17 cellular contexts compared by ENCODE assay signal in genomic region chr15:100914876-100915275, GRCh38. TPM values are rescaled to one million over a fixed set of nuclear protein-coding genes. Genes with fewer than 3 reads are reported as not detected.
DNase-seq lines count a peak whose midpoint lies in the region; ATAC-seq, FAIRE-seq and TF ChIP-seq lines count a peak whose summit lies in the region.
"Had no signal": no experiment of that assay in that cellular context is flagged by ENCODE, and none has a peak within 500 bp of the region (broad histone marks: within the 10 kb centered on the region; RNA-seq: fewer than 3 reads in every experiment).

No MANE protein-coding gene starts in this region.

- intact Hi-C loops in A673 (cut with micrococcal nuclease; ENCODE audit: unreplicated experiment): loop anchor here (5.0 to 10.0 kb wide), 2 partner anchors 288 to 340 kb away; partner anchors contain the start of gene CHSY1
- intact Hi-C loops in sigmoid colon (cut with DNase I): loop anchor here (5.0 kb wide), 1 partner anchor 288 kb away; no protein-coding TSS in a partner anchor

- H3K4me3 ChIP-seq in A673 (ENCODE audit: low read depth, low read length, poor library complexity, severe bottlenecking) (no peak overlapping the region), HFF-Myc (replicated peaks; ENCODE audit: low read depth, low read length) (no peak overlapping the region), bronchial epithelial cell (ENCODE audit: low read depth, low read length) (no peak overlapping the region), sigmoid colon (no peak overlapping the region)
- H3K4me3 ChIP-seq: spleen, tibial artery had no signal

- POLR2A ChIA-PET in A673 (lab: Charles Lee; ENCODE audit: low non-redundant PET): no interaction called here

- no TSS peak for BruUV-seq in A673 (replicated peaks; lab: Mats Ljungman, UMichigan)

- peaks cover 4% of the 10 kb centered on the region for H3K9me3 ChIP-seq in A673 (ENCODE audit: low read depth, low read length, poor library complexity, severe bottlenecking)
- H3K9me3 ChIP-seq in sigmoid colon: no peaks in the 10 kb centered on the region
- H3K9me3 ChIP-seq: tibial artery had no signal

- FAIRE-seq in bronchial epithelial cell (lab: Jason Lieb, UNC): no peak
- FAIRE-seq: colon, frontal cortex, RCC 7860 had no signal

- ATAC-seq in HG02798 (IDR thresholded peaks at IDR 0.05; ENCODE audit: poor library complexity, unreplicated experiment): no peak
- no peak for ATAC-seq in HG02970 (IDR thresholded peaks at IDR 0.05; ENCODE audit: low FRiP score, unreplicated experiment)
- ATAC-seq: left cardiac atrium had no signal

- H3K27ac ChIP-seq in A673 (ENCODE audit: low read depth, low read length, poor library complexity, severe bottlenecking) (no peak overlapping the region), sigmoid colon (no peak overlapping the region)
- H3K27ac ChIP-seq: spleen, tibial artery had no signal

- H3K27me3 ChIP-seq in A673 (replicated peaks; ENCODE audit: insufficient read depth, low read depth, low read length, poor library complexity) (peaks cover 14% of the 10 kb centered on the region), bronchial epithelial cell (ENCODE audit: control insufficient read depth, insufficient read depth, low read length) (no peaks in the 10 kb centered on the region), sigmoid colon (no peaks in the 10 kb centered on the region)

- peak; percentile 33 for TF ChIP-seq CTCF in A673 (conservative IDR thresholded peaks at IDR 0.05; ENCODE audit: low read depth, low read length)
- peak; percentile 23 for TF ChIP-seq CTCF in HFF-Myc (IDR thresholded peaks at IDR 0.05; ENCODE audit: low read depth, low read length, missing control alignments)
- peak; percentile 42 for TF ChIP-seq CTCF in bronchial epithelial cell (IDR thresholded peaks at IDR 0.05; ENCODE audit: insufficient read depth, low read length, severe bottlenecking)
- TF ChIP-seq CTCF in GM10266 (IDR thresholded peaks at IDR 0.05; ENCODE audit: control insufficient read depth, insufficient read depth, low read depth, missing control alignments): no peak
- no peak for TF ChIP-seq CTCF in sigmoid colon (IDR thresholded peaks at IDR 0.05)

- no peak for TF ChIP-seq EP300 in sigmoid colon (IDR thresholded peaks at IDR 0.05)

- TF ChIP-seq POLR2A in sigmoid colon (IDR thresholded peaks at IDR 0.05): no peak

- CTCF ChIA-PET in A673 (lab: Charles Lee): no interaction called here

- H3K36me3 ChIP-seq in A673 (ENCODE audit: insufficient read depth, low read length, poor library complexity, severe bottlenecking): no peaks in the 10 kb centered on the region
- peaks cover 9% of the 10 kb centered on the region for H3K36me3 ChIP-seq in bronchial epithelial cell (ENCODE audit: control insufficient read depth, insufficient read depth, low read length)
- no peaks in the 10 kb centered on the region for H3K36me3 ChIP-seq in sigmoid colon
- H3K36me3 ChIP-seq: spleen had no signal

- 79 to 84% methylated on average over 6 of the region's 6 CpGs for WGBS in sigmoid colon, 2 donors

- H3K4me1 ChIP-seq in A673 (ENCODE audit: insufficient read depth, low read length, poor library complexity, severe bottlenecking) (no peaks in the 10 kb centered on the region), sigmoid colon (peaks cover 0 to 21% (median 14%) of the 10 kb centered on the region in 4 donors)

- no peak for DNase-seq in A673 (ENCODE audit: low spot score)
- DNase-seq in HFF-Myc (ENCODE audit: extremely low read depth, low read depth): no peak
- DNase-seq in bronchial epithelial cell (ENCODE audit: low read depth): peak; percentile 69
- peak; percentile 37 for DNase-seq in kidney tubule cell (ENCODE audit: low spot score)
- no peak for DNase-seq in GM10266 (ENCODE audit: extremely low spot score)
- DNase-seq in sigmoid colon: no peak
- DNase-seq: activated naive CD4-positive, alpha-beta T cell; AML-193; GDM1; left cardiac atrium; spleen had no signal

RNA-seq across cellular contexts. Expression of gene LRRK1, which starts 4.3 kb away (rescaled TPM):
- 7.7 TPM in 2 replicates for total RNA-seq in A673 (2021)
- total RNA-seq in bronchial epithelial cell: 4.2 TPM in 2 replicates
- total RNA-seq in sigmoid colon: 10 to 100 TPM in 2 of 4 donors, 1 to 10 TPM in 2; 7.1 to 27.4 (median 9.2) TPM
- polyA plus RNA-seq in sigmoid colon: 10 to 100 TPM in 2 of 3 donors, 1 to 10 TPM in 1; 9.6 to 22.6 (median 10.2) TPM

RNA-seq across cellular contexts. Expression of gene ALDH1A3, which starts 35.2 kb away (rescaled TPM):
- total RNA-seq in A673 (2021): 0.19 and 0.50 TPM in 2 replicates
- 217 and 666 TPM in 2 replicates for total RNA-seq in bronchial epithelial cell
- total RNA-seq in sigmoid colon: 10 to 100 TPM; 36.4 to 71.2 (median 46.9) TPM
- 10 to 100 TPM in 1 of 3 donors, 1 to 10 TPM in 2; 8.6 to 13.2 (median 9.0) TPM for polyA plus RNA-seq in sigmoid colon

Comparison
In these comparisons a context has a peak if more than half of its experiments do, and no peak if none do; other contexts are left out.
1. DNase-seq: peak in bronchial epithelial cell (single experiment) and kidney tubule cell (single experiment); none in A673 (single experiment), HFF-Myc (single experiment), GM10266 (single experiment) and sigmoid colon (single experiment).
2. CTCF ChIP-seq: peak in A673 (single experiment), HFF-Myc (single experiment) and bronchial epithelial cell (single experiment); none in GM10266 (single experiment) and sigmoid colon (0 of 4).
3. RNA of gene ALDH1A3, which starts 35.2 kb away (total RNA-seq): 217 to 666 TPM in bronchial epithelial cell and 36.4 to 71.2 TPM in sigmoid colon; 0.19 to 0.50 TPM in A673; every median in the first group is over 10 times any median in the second.